In the genomic region with DNA sequence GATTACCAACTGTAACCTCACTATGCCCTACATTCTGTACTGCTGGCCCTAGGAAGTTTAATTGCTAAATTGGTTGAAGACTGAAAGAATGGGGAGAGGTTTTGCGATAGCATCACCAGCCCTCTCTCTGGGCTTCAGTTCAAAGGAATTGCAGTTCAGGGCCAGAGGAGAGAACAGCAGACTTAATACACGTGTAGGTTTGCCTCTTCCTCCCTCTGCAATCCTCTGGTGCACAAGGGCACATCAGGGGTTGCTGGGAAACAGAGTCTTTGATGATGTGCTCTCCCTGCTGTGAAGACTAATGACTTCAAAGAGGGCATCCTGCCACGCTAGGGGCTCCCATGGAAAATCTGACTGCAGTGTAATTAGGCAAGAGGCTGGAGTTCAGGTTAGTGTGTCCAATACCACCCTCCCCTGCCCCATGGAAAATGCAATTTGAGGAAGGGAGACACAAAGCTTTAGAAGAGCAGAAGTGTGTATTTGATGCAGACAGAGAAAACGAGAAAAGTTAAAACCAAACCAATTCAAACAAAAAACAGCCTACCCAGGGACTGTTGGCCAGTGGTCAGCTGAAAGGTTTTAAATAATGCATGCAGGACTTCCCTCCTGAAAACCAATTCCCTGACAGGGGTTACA, we compare ENCODE assay signal across 17 cellular contexts.
DNase-seq lines count a peak whose midpoint lies in the region; ATAC-seq and TF ChIP-seq lines count a peak whose summit lies in the region.
"Had no signal": no experiment of that assay in that cellular context is flagged by ENCODE, and none has a peak within 500 bp of the region (broad histone marks: within the 10 kb centered on the region; RNA-seq: fewer than 3 reads in every experiment).

No MANE protein-coding gene starts in this region.

- H3K27me3 Mint-ChIP-seq in endodermal cell (ENCODE audit: insufficient read depth) = peaks cover 2% of the 10 kb centered on the region

- H3K36me3 Mint-ChIP-seq in endodermal cell (ENCODE audit: low read depth) = no peaks in the 10 kb centered on the region
- H3K36me3 Mint-ChIP-seq: stimulated activated naive B cell treated with anti-CD40 and anti-IgM and Interleukin-4, amounts not matched to agents 10 μg/mL and 1 μg/mL and 100 μg/mL, for 72 hours; T-cell had no signal

- H3K4me3 ChIP-seq in endodermal cell (ENCODE audit: low read length) (no peak overlapping the region), mesodermal cell (ENCODE audit: extremely low read depth, insufficient read depth, low read length, poor library complexity, severe bottlenecking) (no peak overlapping the region)
- H3K4me3 ChIP-seq: coronary artery, hepatocyte, K562, lower lobe of right lung had no signal

- H3K36me3 ChIP-seq in endodermal cell (ENCODE audit: control insufficient read depth, insufficient read depth, low read length) = no peaks in the 10 kb centered on the region
- H3K36me3 ChIP-seq in mesodermal cell (ENCODE audit: control insufficient read depth, insufficient read depth, low read length) = no peaks in the 10 kb centered on the region
- H3K36me3 ChIP-seq: lower lobe of right lung had no signal

- no peaks in the 10 kb centered on the region for H3K9me3 ChIP-seq in endodermal cell (ENCODE audit: control insufficient read depth, low read length)
- H3K9me3 ChIP-seq in mesodermal cell (ENCODE audit: control insufficient read depth, low read length) = no peaks in the 10 kb centered on the region
- H3K9me3 ChIP-seq: lower lobe of right lung had no signal

- intact Hi-C loops in left colon (cut with DNase I, micrococcal nuclease) = no loop called here

- H3K4me1 Mint-ChIP-seq in endodermal cell = peaks cover 19% of the 10 kb centered on the region
- H3K4me1 Mint-ChIP-seq: stimulated activated naive B cell treated with anti-CD40 and anti-IgM and Interleukin-4, amounts not matched to agents 10 μg/mL and 1 μg/mL and 100 μg/mL, for 72 hours; T-cell had no signal

- no peak overlapping the region for H3K4me3 Mint-ChIP-seq in endodermal cell
- H3K4me3 Mint-ChIP-seq: stimulated activated naive B cell treated with anti-CD40 and anti-IgM and Interleukin-4, amounts not matched to agents 10 μg/mL and 1 μg/mL and 100 μg/mL, for 72 hours; T-cell had no signal

- H3K27ac Mint-ChIP-seq in endodermal cell = no peak overlapping the region
- H3K27ac Mint-ChIP-seq: stimulated activated naive B cell treated with anti-CD40 and anti-IgM and Interleukin-4, amounts not matched to agents 10 μg/mL and 1 μg/mL and 100 μg/mL, for 72 hours; T-cell had no signal

- no peak overlapping the region for H3K9ac ChIP-seq in endodermal cell (ENCODE audit: extremely low read depth, low read length, poor library complexity, severe bottlenecking)

- H3K9me3 Mint-ChIP-seq in endodermal cell = no peaks in the 10 kb centered on the region
- H3K9me3 Mint-ChIP-seq: stimulated activated naive B cell treated with anti-CD40 and anti-IgM and Interleukin-4, amounts not matched to agents 10 μg/mL and 1 μg/mL and 100 μg/mL, for 72 hours had no signal

- DNase-seq in ELF-1 (ENCODE audit: low read depth, low spot score) (peak; percentile 69), NCI-H226 (peak; percentile 40), endodermal cell (peak; percentile 75), left colon (no peak), H4 (ENCODE audit: low spot score) (no peak)
- DNase-seq: DMS153; lower lobe of right lung; NCI-H524 treated with DMSO at 0.1 percent for 48 hours; stimulated activated naive B cell treated with anti-CD40 and anti-IgM and Interleukin-4, amounts not matched to agents 10 μg/mL and 1 μg/mL and 100 μg/mL, for 72 hours; T-cell had no signal

- no peaks in the 10 kb centered on the region for H3K27me3 ChIP-seq in endodermal cell (ENCODE audit: control insufficient read depth, insufficient read depth, low read length, poor library complexity, severe bottlenecking)
- H3K27me3 ChIP-seq: hepatocyte had no signal

- WGBS in endodermal cell (ENCODE audit: insufficient coverage in 1 of 2, insufficient read length in 1 of 2), 2 experiments = 8 to 27% methylated on average over 3 to 4 of the region's 4 CpGs
- 0 to 25% methylated on average over 2 of the region's 4 CpGs for WGBS in mesodermal cell (ENCODE audit: insufficient coverage in 2 of 2), 2 experiments

- ATAC-seq in GM21526 (IDR thresholded peaks at IDR 0.05; ENCODE audit: low FRiP score, unreplicated experiment) (no peak), left colon (no peak), HG03135 (IDR thresholded peaks at IDR 0.05; ENCODE audit: unreplicated experiment) (no peak)
- ATAC-seq: K562; lower lobe of right lung; Panc1; stimulated activated naive B cell treated with anti-CD40 and anti-IgM and Interleukin-4, amounts not matched to agents 10 μg/mL and 1 μg/mL and 100 μg/mL, for 72 hours; T-cell had no signal

- TF ChIP-seq CTCF in endodermal cell (conservative IDR thresholded peaks at IDR 0.05) = no peak

- peaks cover 4% of the 10 kb centered on the region for H3K4me1 ChIP-seq in endodermal cell (ENCODE audit: control insufficient read depth, insufficient read depth, low read length)
- peaks cover 4% of the 10 kb centered on the region for H3K4me1 ChIP-seq in mesodermal cell (ENCODE audit: control insufficient read depth, insufficient read depth, low read length, poor library complexity, severe bottlenecking)
- H3K4me1 ChIP-seq: lower lobe of right lung had no signal

- no peak overlapping the region for H3K27ac ChIP-seq in endodermal cell (ENCODE audit: low read depth, low read length)
- peak overlapping the region; percentile 62 for H3K27ac ChIP-seq in mesodermal cell (ENCODE audit: low read depth, low read length, severe bottlenecking)
- H3K27ac ChIP-seq: coronary artery, hepatocyte, lower lobe of right lung had no signal

Comparison
In these comparisons a context has a peak if more than half of its experiments do, and no peak if none do; other contexts are left out.
1. DNase-seq: peak in ELF-1 (single experiment), NCI-H226 (single experiment) and endodermal cell (single experiment); none in left colon (0 of 2) and H4 (single experiment).